In genomic region chr5:173315495-173316352, GRCh38 we compare ENCODE assay signal across 9 cellular contexts. TPM values are rescaled to one million over a fixed set of nuclear protein-coding genes. Genes with fewer than 3 reads are reported as not detected.
DNase-seq lines count a peak whose midpoint lies in the region; ATAC-seq and TF ChIP-seq lines count a peak whose summit lies in the region.
"Had no signal": no experiment of that assay in that cellular context is flagged by ENCODE, and none has a peak within 500 bp of the region (broad histone marks: within the 10 kb centered on the region; RNA-seq: fewer than 3 reads in every experiment).

No MANE protein-coding gene starts in this region.

- H3K36me3 Mint-ChIP-seq in HFFc6 (ENCODE audit: low read depth): peaks cover 44% of the 10 kb centered on the region

- H3K4me1 ChIP-seq in left ventricle myocardium inferior: peaks cover 59% of the 10 kb centered on the region

- intact Hi-C loops in left ventricle myocardium inferior (cut with micrococcal nuclease): no loop called here

- no peaks in the 10 kb centered on the region for H3K27me3 ChIP-seq in left ventricle myocardium inferior (ENCODE audit: low read depth)

- no peak for ATAC-seq in HG03469 (IDR thresholded peaks at IDR 0.05; ENCODE audit: unreplicated experiment)
- ATAC-seq in HG03097 (IDR thresholded peaks at IDR 0.05; ENCODE audit: low FRiP score, unreplicated experiment): no peak

- no peaks in the 10 kb centered on the region for H3K36me3 ChIP-seq in left ventricle myocardium inferior

- TF ChIP-seq CTCF in HFFc6 (IDR thresholded peaks at IDR 0.05): no peak
- no peak for TF ChIP-seq CTCF in left ventricle myocardium inferior (IDR thresholded peaks at IDR 0.05; ENCODE audit: borderline replicate concordance)
- TF ChIP-seq CTCF in GM20000 (IDR thresholded peaks at IDR 0.05; ENCODE audit: extremely low read depth, missing control alignments): no peak

- peak overlapping the region; percentile 85 for H3K4me3 Mint-ChIP-seq in HFFc6
- H3K4me3 Mint-ChIP-seq: dendritic cell treated with granulocyte-macrophage colony-stimulating factor and Interleukin-4, amounts not matched to agents 40 ng/mL and 50 ng/mL, for 4 days had no signal

- H3K27ac ChIP-seq in left ventricle myocardium inferior (replicated peaks): peak overlapping the region; percentile 64

- H3K27me3 Mint-ChIP-seq in HFFc6 (ENCODE audit: insufficient read depth): peaks cover 14% of the 10 kb centered on the region

- no peaks in the 10 kb centered on the region for H3K9me3 ChIP-seq in left ventricle myocardium inferior (replicated peaks)

- DNase-seq in HFFc6 (peak; percentile 36), SK-MEL-5 (ENCODE audit: low read depth, low spot score) (peak; percentile 75), left ventricle myocardium inferior (no peak), smooth muscle cell of the brain vasculature (ENCODE audit: low read depth, low spot score) (peak; percentile 92), GM20000 (ENCODE audit: low spot score) (no peak), DMS114 treated with DMSO at 0.1 percent for 48 hours (lab: John Stamatoyannopoulos, UW; ENCODE audit: unreplicated experiment) (no peak)

- H3K27ac Mint-ChIP-seq in HFFc6: peak overlapping the region; percentile 93
- H3K27ac Mint-ChIP-seq: dendritic cell treated with granulocyte-macrophage colony-stimulating factor and Interleukin-4, amounts not matched to agents 40 ng/mL and 50 ng/mL, for 4 days had no signal

- in situ Hi-C loops in SK-MEL-5 (cut with HindIII; ENCODE audit: low pct_unique_long_range_greater_than_20kb, low sequenced_read_pairs): no loop called here

- peaks cover 73% of the 10 kb centered on the region for H3K4me1 Mint-ChIP-seq in HFFc6 (ENCODE audit: low read depth)

- H3K4me3 ChIP-seq in left ventricle myocardium inferior: peak overlapping the region; percentile 42

- no peaks in the 10 kb centered on the region for H3K9me3 Mint-ChIP-seq in HFFc6
- H3K9me3 Mint-ChIP-seq: dendritic cell treated with granulocyte-macrophage colony-stimulating factor and Interleukin-4, amounts not matched to agents 40 ng/mL and 50 ng/mL, for 4 days had no signal

RNA-seq across cellular contexts. Expression of gene STC2, which starts 12.5 kb away (rescaled TPM):
- 10 to 100 TPM; 66.3 to 89.0 (median 71.5) TPM for total RNA-seq in HFFc6 (2021; fragmentation: NEBNext Ultra II Directional; extraction: Animal tissue kit (Norgen Biotek cat#: 25700))
- 0.13 and 0.43 TPM in 2 replicates for total RNA-seq in SK-MEL-5 (2014; rRNA removed; shearing (Covaris generic))
- polyA plus RNA-seq in SK-MEL-5 (2015; cell fraction: cytosol; rRNA removed): 0.04 and 0.09 TPM in 2 replicates
- polyA plus RNA-seq in SK-MEL-5 (2015; cell fraction: nucleus; rRNA removed): 0.22 TPM in 1 of 2 replicates, not detected in the other
- total RNA-seq in left ventricle myocardium inferior: 12.4 TPM

Comparison
In these comparisons a context has a peak if more than half of its experiments do, and no peak if none do; other contexts are left out.
1. DNase-seq: peak in HFFc6 (single experiment), SK-MEL-5 (single experiment) and smooth muscle cell of the brain vasculature (single experiment); none in left ventricle myocardium inferior (single experiment), GM20000 (single experiment) and DMS114 treated with DMSO at 0.1 percent for 48 hours (single experiment).